32 cellular contexts compared by ENCODE assay signal in genomic region chr12:76060111-76060510, GRCh38. TPM values are rescaled to one million over a fixed set of nuclear protein-coding genes. Genes with fewer than 3 reads are reported as not detected.
A peak's percentile ranks its signal among the peaks of the same experiment; 100 is the strongest.
DNase-seq lines count a peak whose midpoint lies in the region; ATAC-seq and TF ChIP-seq lines count a peak whose summit lies in the region.
"Had no signal": no experiment of that assay in that cellular context is flagged by ENCODE, and none has a peak within 500 bp of the region (broad histone marks: within the 10 kb centered on the region; RNA-seq: fewer than 3 reads in every experiment).

No MANE protein-coding gene starts in this region.

- H3K36me3 ChIP-seq in cardiac muscle cell (peaks cover 39% of the 10 kb centered on the region), HUES48 (ENCODE audit: control insufficient read depth, insufficient read depth, low read length) (peaks cover 99% of the 10 kb centered on the region)

- H3K27me3 ChIP-seq in cardiac muscle cell (no peaks in the 10 kb centered on the region), HUES48 (ENCODE audit: control insufficient read depth, insufficient read depth, low read length) (no peaks in the 10 kb centered on the region)
- H3K27me3 ChIP-seq: BE2C, body of pancreas, esophagus squamous epithelium, heart left ventricle, neutrophil, stomach, thyroid gland had no signal

- no peaks in the 10 kb centered on the region for H3K27me3 Mint-ChIP-seq in activated T-helper 17 cell treated with anti-CD3 and anti-CD28 coated beads, Interleukin-2, amount 50 U/mL, for 72 hours
- no peaks in the 10 kb centered on the region for H3K27me3 Mint-ChIP-seq in type B pancreatic cell
- H3K27me3 Mint-ChIP-seq: CD8-positive, alpha-beta memory T cell had no signal

- peaks cover 11% of the 10 kb centered on the region for H3K4me1 ChIP-seq in cardiac muscle cell (ENCODE audit: low read depth)
- H3K4me1 ChIP-seq in HUES48 (ENCODE audit: control insufficient read depth, insufficient read depth, low read length): peaks cover 18% of the 10 kb centered on the region
- H3K4me1 ChIP-seq: BE2C, body of pancreas, esophagus squamous epithelium, heart left ventricle, thyroid gland had no signal

- H3K9me3 Mint-ChIP-seq in activated T-helper 17 cell treated with anti-CD3 and anti-CD28 coated beads, Interleukin-2, amount 50 U/mL, for 72 hours: peaks cover 1% of the 10 kb centered on the region
- H3K9me3 Mint-ChIP-seq in type B pancreatic cell: peaks cover 4% of the 10 kb centered on the region

- TF ChIP-seq CTCF in cardiac muscle cell (IDR thresholded peaks at IDR 0.05; ENCODE audit: low read depth, low read length): no peak
- TF ChIP-seq CTCF in type B pancreatic cell (conservative IDR thresholded peaks at IDR 0.05): no peak

- DNase-seq in cardiac muscle cell (ENCODE audit: low read depth in 1 of 2, low spot score in 1 of 2) (no peak), cardiac septum (ENCODE audit: low spot score) (no peak), type B pancreatic cell (ENCODE audit: extremely low spot score, unreplicated experiment) (no peak), NCI-H345 treated with DMSO at 0.1 percent for 48 hours (lab: John Stamatoyannopoulos, UW; ENCODE audit: unreplicated experiment) (no peak)
- DNase-seq: activated CD8-positive, alpha-beta memory T cell treated with anti-CD3 and anti-CD28 coated beads, Interleukin-2, amount 50 U/mL, for 4 hours; activated gamma-delta T cell treated with Interleukin-2 at 50 U/mL for 16 hours; BE2C; body of pancreas; CD8-positive, alpha-beta memory T cell; esophagus squamous epithelium; foreskin melanocyte; heart left ventricle; KG1; left ventricle myocardium superior; mesendoderm; NCI-H1105; NCI-H187 treated with DMSO at 0.1 percent for 48 hours; NCI-H524 treated with DMSO at 0.1 percent for 48 hours; NK-92 treated with Interleukin-12 subunit alpha and Interleukin-12 subunit beta, amount 100 ng/mL, for 24 hours; PC-9; posterior cingulate gyrus; right cardiac atrium; stimulated activated CD4-positive, alpha-beta T cell treated with anti-CD3 and anti-CD28 coated beads, Interleukin-2, amount 100 ng/mL, for 24 hours; stomach; thyroid gland; WERI-Rb-1 had no signal

- ATAC-seq in activated T-helper 17 cell treated with anti-CD3 and anti-CD28 coated beads, Interleukin-2, amount 50 U/mL, for 72 hours (replicated peaks): no peak
- no peak for ATAC-seq in HG02852 (IDR thresholded peaks at IDR 0.05; ENCODE audit: unreplicated experiment)
- ATAC-seq: body of pancreas, heart left ventricle, left ventricle myocardium superior, right cardiac atrium, SK-N-SH treated with all-trans-retinoic acid at 6 μM for 48 hours had no signal

- H3K4me3 Mint-ChIP-seq in activated T-helper 17 cell treated with anti-CD3 and anti-CD28 coated beads, Interleukin-2, amount 50 U/mL, for 72 hours: no peak overlapping the region
- no peak overlapping the region for H3K4me3 Mint-ChIP-seq in type B pancreatic cell
- H3K4me3 Mint-ChIP-seq: CD8-positive, alpha-beta memory T cell had no signal

- H3K4me1 Mint-ChIP-seq in activated T-helper 17 cell treated with anti-CD3 and anti-CD28 coated beads, Interleukin-2, amount 50 U/mL, for 72 hours: peaks cover 18% of the 10 kb centered on the region
- H3K4me1 Mint-ChIP-seq in type B pancreatic cell (ENCODE audit: unreplicated experiment): no peaks in the 10 kb centered on the region

- H3K9ac ChIP-seq in HUES48 (ENCODE audit: low read depth, low read length): no peak overlapping the region

- H3K36me3 Mint-ChIP-seq in activated T-helper 17 cell treated with anti-CD3 and anti-CD28 coated beads, Interleukin-2, amount 50 U/mL, for 72 hours (ENCODE audit: low read depth): peaks cover 100% of the 10 kb centered on the region
- peaks cover 54% of the 10 kb centered on the region for H3K36me3 Mint-ChIP-seq in type B pancreatic cell

- peak overlapping the region; percentile 67 for H3K27ac Mint-ChIP-seq in activated T-helper 17 cell treated with anti-CD3 and anti-CD28 coated beads, Interleukin-2, amount 50 U/mL, for 72 hours
- H3K27ac Mint-ChIP-seq in type B pancreatic cell: peak overlapping the region; percentile 49

- H3K27ac ChIP-seq in cardiac muscle cell (peak overlapping the region; percentile 30), HUES48 (ENCODE audit: low read depth, low read length) (peak overlapping the region; percentile 14)
- H3K27ac ChIP-seq: body of pancreas, esophagus squamous epithelium, heart left ventricle, neutrophil, PC-9, stomach, thyroid gland, WERI-Rb-1 had no signal

- no peaks in the 10 kb centered on the region for H3K9me3 ChIP-seq in cardiac muscle cell (ENCODE audit: low read depth)
- H3K9me3 ChIP-seq in HUES48 (ENCODE audit: control insufficient read depth, insufficient read depth, low read length): no peaks in the 10 kb centered on the region
- H3K9me3 ChIP-seq: BE2C, body of pancreas, thyroid gland had no signal

- no peak overlapping the region for H3K4me3 ChIP-seq in cardiac muscle cell
- no peak overlapping the region for H3K4me3 ChIP-seq in HUES48 (ENCODE audit: low read depth, low read length)
- H3K4me3 ChIP-seq: body of pancreas, esophagus squamous epithelium, heart left ventricle, PC-9, smooth muscle cell, stomach, thyroid gland had no signal

- intact Hi-C loops in cardiac septum (cut with DNase I): no loop called here

RNA-seq across cellular contexts. Expression of gene NAP1L1, which starts 24.4 kb away (rescaled TPM):
- 359 and 671 TPM in 2 replicates for total RNA-seq in cardiac muscle cell
- polyA plus RNA-seq in cardiac muscle cell: 214 and 271 TPM in 2 replicates
- 348 TPM for total RNA-seq in cardiac septum
- 100 to 1,000 TPM; 715 to 937 TPM for total RNA-seq in activated T-helper 17 cell treated with anti-CD3 and anti-CD28 coated beads, Interleukin-2, amount 50 U/mL, for 72 hours
- total RNA-seq in type B pancreatic cell (ENCODE audit: low replicate concordance): 563 and 883 TPM in 2 replicates

RNA-seq across cellular contexts. Expression of gene PHLDA1, which starts 28.5 kb away (rescaled TPM):
- 8.1 and 9.3 TPM in 2 replicates for total RNA-seq in cardiac muscle cell
- 5.8 TPM in 2 replicates for polyA plus RNA-seq in cardiac muscle cell
- total RNA-seq in cardiac septum: 99.4 TPM
- 10 to 100 TPM; 23.3 to 51.9 TPM for total RNA-seq in activated T-helper 17 cell treated with anti-CD3 and anti-CD28 coated beads, Interleukin-2, amount 50 U/mL, for 72 hours
- total RNA-seq in type B pancreatic cell (ENCODE audit: low replicate concordance): 67.5 and 108 TPM in 2 replicates
